Comparison of ENCODE assay signal across 9 cellular contexts in genomic region chr4:39353478-39354177, GRCh38. TPM values are rescaled to one million over a fixed set of nuclear protein-coding genes. Genes with fewer than 3 reads are reported as not detected.
DNase-seq lines count a peak whose midpoint lies in the region; ATAC-seq, FAIRE-seq and TF ChIP-seq lines count a peak whose summit lies in the region.
"Had no signal": no experiment of that assay in that cellular context is flagged by ENCODE, and none has a peak within 500 bp of the region (broad histone marks: within the 10 kb centered on the region; RNA-seq: fewer than 3 reads in every experiment).

No MANE protein-coding gene starts in this region.

- H3K27me3 ChIP-seq in stomach smooth muscle (ENCODE audit: control insufficient read depth in 1 of 2, insufficient read depth in 2 of 2, low read length in 2 of 2), result no peaks in the 10 kb centered on the region

- ATAC-seq in HG02571 (IDR thresholded peaks at IDR 0.05; ENCODE audit: unreplicated experiment), result peak; percentile 83

- in situ Hi-C loops in astrocyte of the spinal cord (cut with HindIII; ENCODE audit: low sequenced_read_pairs), result no loop called here

- peak; percentile 83 for FAIRE-seq in kidney (lab: Jason Lieb, UNC)

- H3K9me3 ChIP-seq in kidney (ENCODE audit: control insufficient read depth in 1 of 2, low read length in 2 of 2), result no peaks in the 10 kb centered on the region
- H3K9me3 ChIP-seq in stomach smooth muscle (ENCODE audit: control insufficient read depth in 2 of 2, low read length in 2 of 2), result no peaks in the 10 kb centered on the region

- H3K36me3 ChIP-seq in kidney (ENCODE audit: control insufficient read depth in 1 of 2, insufficient read depth in 2 of 2, low read length in 2 of 2) (peaks cover 0 to 3% of the 10 kb centered on the region in 2 donors), stomach smooth muscle (ENCODE audit: control insufficient read depth in 2 of 2, insufficient read depth in 2 of 2, low read length in 2 of 2) (peaks cover 3 to 5% of the 10 kb centered on the region in 2 donors)

- no peak for TF ChIP-seq CTCF in astrocyte of the spinal cord (IDR thresholded peaks at IDR 0.05; ENCODE audit: low read depth, low read length)
- no peak for TF ChIP-seq CTCF in kidney (IDR thresholded peaks at IDR 0.05; ENCODE audit: borderline replicate concordance, extremely low read depth, insufficient read depth)

- peak overlapping the region; percentile 8 for H3K4me3 ChIP-seq in astrocyte of the spinal cord (ENCODE audit: low read depth, low read length)
- H3K4me3 ChIP-seq in kidney (ENCODE audit: low read length in 2 of 2), result peak overlapping the region; percentile 46 to 70
- H3K4me3 ChIP-seq in stomach smooth muscle (ENCODE audit: low read length in 2 of 2), result peak overlapping the region; percentile 58 to 68

- intact Hi-C loops in kidney (cut with DNase I), result no loop called here

- H3K27ac ChIP-seq in kidney (ENCODE audit: low read depth in 2 of 2, low read length in 2 of 2) (peak overlapping the region; percentile 64 to 80), stomach smooth muscle (ENCODE audit: low read length) (peak overlapping the region; percentile 33)
- H3K27ac ChIP-seq: 22Rv1 had no signal

- peak; percentile 2 for DNase-seq in NCI-H2227 (lab: John Stamatoyannopoulos, UW; ENCODE audit: unreplicated experiment)
- DNase-seq in NCI-H2227 treated with DMSO at 0.1 percent for 48 hours (lab: John Stamatoyannopoulos, UW), result no peak
- peak; percentile 3 for DNase-seq in NCI-H2107 (lab: John Stamatoyannopoulos, UW)
- peak; percentile 57 for DNase-seq in astrocyte of the spinal cord (ENCODE audit: low read depth, low spot score)
- no peak for DNase-seq in kidney
- no peak for DNase-seq in occipital lobe (lab: John Stamatoyannopoulos, UW)

- H3K9ac ChIP-seq in kidney (ENCODE audit: low read length in 2 of 2), result peak overlapping the region; percentile 35 to 77
- H3K9ac ChIP-seq in stomach smooth muscle (ENCODE audit: low read length in 2 of 2), result peak overlapping the region; percentile 70 to 72

- H3K4me1 ChIP-seq in kidney (ENCODE audit: control insufficient read depth in 1 of 2, insufficient read depth in 1 of 2, low read depth in 1 of 2, low read length in 2 of 2), result peaks cover 9% of the 10 kb centered on the region in 2 donors
- peaks cover 7% of the 10 kb centered on the region for H3K4me1 ChIP-seq in stomach smooth muscle (ENCODE audit: control insufficient read depth, insufficient read depth, low read length)

RNA-seq across cellular contexts. Expression of gene RFC1, which starts 12.5 kb away (rescaled TPM):
- total RNA-seq in kidney, result 38.4 TPM
- polyA plus RNA-seq in kidney (ENCODE audit: insufficient read depth, low read depth, low replicate concordance), result 14.5 TPM
- total RNA-seq in occipital lobe, result 46.9 TPM

RNA-seq across cellular contexts. Expression of gene KLB, which starts 53.1 kb away (rescaled TPM):
- total RNA-seq in kidney, result not detected
- polyA plus RNA-seq in kidney (ENCODE audit: insufficient read depth, low read depth, low replicate concordance), result 0.41 TPM
- total RNA-seq in occipital lobe, result not detected

Comparison
In these comparisons a context has a peak if more than half of its experiments do, and no peak if none do; other contexts are left out.
1. DNase-seq: peak in NCI-H2227 (single experiment), NCI-H2107 (single experiment) and astrocyte of the spinal cord (single experiment); none in NCI-H2227 treated with DMSO at 0.1 percent for 48 hours (single experiment), kidney (single experiment) and occipital lobe (single experiment).
2. H3K4me3 ChIP-seq: peak in every context shown above with its lines; median percentile 63 in stomach smooth muscle; 58 in kidney; 8 in astrocyte of the spinal cord.